Comparison of ENCODE assay signal across 24 cellular contexts in genomic region chr12:52323001-52323400, GRCh38. TPM values are rescaled to one million over a fixed set of nuclear protein-coding genes. Genes with fewer than 3 reads are reported as not detected.
DNase-seq lines count a peak whose midpoint lies in the region; ATAC-seq, FAIRE-seq and TF ChIP-seq lines count a peak whose summit lies in the region.
"Had no signal": no experiment of that assay in that cellular context is flagged by ENCODE, and none has a peak within 500 bp of the region (broad histone marks: within the 10 kb centered on the region; RNA-seq: fewer than 3 reads in every experiment).

No MANE protein-coding gene starts in this region.

- no peak overlapping the region for H3K4me3 ChIP-seq in A549
- no peak overlapping the region for H3K4me3 ChIP-seq in kidney (ENCODE audit: low read length in 2 of 2)
- no peak overlapping the region for H3K4me3 ChIP-seq in osteoblast (ENCODE audit: insufficient read depth, low read length)
- no peak overlapping the region for H3K4me3 ChIP-seq in vagina
- H3K4me3 ChIP-seq: GM12878, GM23248 had no signal

- H3K4me1 ChIP-seq in A549 (peaks cover 19% of the 10 kb centered on the region), kidney (ENCODE audit: control insufficient read depth in 1 of 2, insufficient read depth in 1 of 2, low read depth in 1 of 2, low read length in 2 of 2) (no peaks in the 10 kb centered on the region), osteoblast (ENCODE audit: insufficient read depth, low read length) (peaks cover 3% of the 10 kb centered on the region), vagina (peaks cover 4% of the 10 kb centered on the region)

- no peak overlapping the region for H2AFZ ChIP-seq in osteoblast (ENCODE audit: low read length)
- H2AFZ ChIP-seq: GM23248 had no signal

- peaks cover 41% of the 10 kb centered on the region for H3K27me3 ChIP-seq in osteoblast (ENCODE audit: insufficient read depth, low read length)
- no peaks in the 10 kb centered on the region for H3K27me3 ChIP-seq in vagina

- H3K9me3 ChIP-seq in A549 (no peaks in the 10 kb centered on the region), kidney (ENCODE audit: control insufficient read depth in 1 of 2, low read length in 2 of 2) (no peaks in the 10 kb centered on the region), osteoblast (ENCODE audit: low read depth, low read length) (no peaks in the 10 kb centered on the region), vagina (no peaks in the 10 kb centered on the region)

- H3K27ac ChIP-seq in A549 (peak overlapping the region; percentile 23 to 81; a peak in 5 of 6 replicates), kidney (ENCODE audit: low read depth in 2 of 2, low read length in 2 of 2) (no peak overlapping the region), osteoblast (ENCODE audit: low read depth, low read length) (no peak overlapping the region), vagina (no peak overlapping the region)
- H3K27ac ChIP-seq: 22Rv1, GM23248 had no signal

- no peaks in the 10 kb centered on the region for H4K20me1 ChIP-seq in osteoblast (ENCODE audit: insufficient read depth, low read length)

- TF ChIP-seq CTCF in A549 (IDR thresholded peaks at IDR 0.05): no peak
- no peak for TF ChIP-seq CTCF in kidney (IDR thresholded peaks at IDR 0.05; ENCODE audit: borderline replicate concordance, extremely low read depth, insufficient read depth)
- no peak for TF ChIP-seq CTCF in osteoblast (IDR thresholded peaks at IDR 0.05; ENCODE audit: extremely low read depth, low read depth, low read length)
- TF ChIP-seq CTCF in vagina (IDR thresholded peaks at IDR 0.05): no peak

- 64% methylated on average over 1 of the region's 1 CpG for WGBS in A549 (ENCODE audit: missing lambda C conversion rate)

- no peak for ATAC-seq in A549
- ATAC-seq: GM12878 had no signal

- POLR2A ChIA-PET in A549 (lab: Yijun Ruan, JAX): no interaction called here

- H3K27ac Mint-ChIP-seq in activated T-cell treated with anti-CD3 and anti-CD28 coated beads, Interleukin-2, amount 50 U/mL, for 24 hours: no peak overlapping the region
- H3K27ac Mint-ChIP-seq: CD4-positive, alpha-beta memory T cell had no signal

- no peak overlapping the region for H3K4me3 Mint-ChIP-seq in activated T-cell treated with anti-CD3 and anti-CD28 coated beads, Interleukin-2, amount 50 U/mL, for 24 hours
- H3K4me3 Mint-ChIP-seq: CD4-positive, alpha-beta memory T cell had no signal

- CTCF ChIA-PET in A549 (lab: Yijun Ruan, JAX): interaction anchor here (0.6 to 15.7 kb wide), 8 partner anchors 8 to 562 kb away, joined by 3 to 387 read pairs (median 4); partner anchors contain the start of gene KRT86

- FAIRE-seq in A549 (lab: Jason Lieb, UNC) (no peak), kidney (lab: Jason Lieb, UNC) (no peak)
- FAIRE-seq: A204.1, G401.6, GM12878, GM19239, H1 had no signal

- H3K36me3 ChIP-seq in kidney (ENCODE audit: control insufficient read depth in 1 of 2, insufficient read depth in 2 of 2, low read length in 2 of 2): no peaks in the 10 kb centered on the region
- H3K36me3 ChIP-seq in osteoblast (ENCODE audit: insufficient read depth, low read length): no peaks in the 10 kb centered on the region
- H3K36me3 ChIP-seq in vagina: no peaks in the 10 kb centered on the region

- H3K4me1 Mint-ChIP-seq in activated T-cell treated with anti-CD3 and anti-CD28 coated beads, Interleukin-2, amount 50 U/mL, for 24 hours (ENCODE audit: low read depth): peaks cover 12% of the 10 kb centered on the region

- H3K27me3 Mint-ChIP-seq in activated T-cell treated with anti-CD3 and anti-CD28 coated beads, Interleukin-2, amount 50 U/mL, for 24 hours: peaks cover 43% of the 10 kb centered on the region

- H3K79me2 ChIP-seq in osteoblast (ENCODE audit: insufficient read depth, low read length): no peaks in the 10 kb centered on the region

- no peaks in the 10 kb centered on the region for H3K36me3 Mint-ChIP-seq in activated T-cell treated with anti-CD3 and anti-CD28 coated beads, Interleukin-2, amount 50 U/mL, for 24 hours (ENCODE audit: low read depth)
- H3K36me3 Mint-ChIP-seq: CD4-positive, alpha-beta memory T cell had no signal

- no peak for TF ChIP-seq POLR2A in A549 (IDR thresholded peaks at IDR 0.05; ENCODE audit: low read length)
- no peak for TF ChIP-seq POLR2A in vagina (IDR thresholded peaks at IDR 0.05)

- no peak for TF ChIP-seq EP300 in A549 (IDR thresholded peaks at IDR 0.05)

- no peak for TF ChIP-seq RAD21 in A549 (conservative IDR thresholded peaks at IDR 0.05 in 1 of 2, IDR thresholded peaks at IDR 0.05 in 1 of 2)

- no peak overlapping the region for H3K9ac ChIP-seq in kidney (ENCODE audit: low read length in 2 of 2)
- H3K9ac ChIP-seq: GM23248 had no signal

- intact Hi-C loops in kidney (cut with DNase I): no loop called here
- intact Hi-C loops in vagina (cut with DNase I): no loop called here

- DNase-seq in activated T-cell treated with anti-CD3 and anti-CD28 coated beads, Interleukin-2, amount 50 U/mL, for 24 hours: peak; percentile 3
- no peak for DNase-seq in activated T-cell treated with anti-CD3 and anti-CD28 coated beads for 4 hours
- no peak for DNase-seq in A549 (ENCODE audit: low read depth in 1 of 2, low spot score in 1 of 2)
- DNase-seq in kidney: peak; percentile 32
- DNase-seq in osteoblast (ENCODE audit: insufficient read length, low spot score, missing footprints): peak; percentile 75
- DNase-seq in vagina (ENCODE audit: extremely low spot score in 2 of 2): no peak
- no peak for DNase-seq in cerebellum (ENCODE audit: low spot score)
- DNase-seq in NCI-H2081 (lab: John Stamatoyannopoulos, UW): no peak
- DNase-seq: ACHN; AML-193; C1 segment of cervical spinal cord; Calu3; CD4-positive, alpha-beta memory T cell; DND-41; GM23248; H7; HCEC 1CT had no signal

- no peaks in the 10 kb centered on the region for H3K9me3 Mint-ChIP-seq in activated T-cell treated with anti-CD3 and anti-CD28 coated beads, Interleukin-2, amount 50 U/mL, for 24 hours
- H3K9me3 Mint-ChIP-seq: CD4-positive, alpha-beta memory T cell had no signal

- no peak overlapping the region for H3K4me2 ChIP-seq in A549
- no peak overlapping the region for H3K4me2 ChIP-seq in osteoblast (ENCODE audit: insufficient read depth, low read length)

TF ChIP-seq in A549, 52 proteins besides CTCF, POLR2A, EP300 and RAD21 (continues in another document):
- TF ChIP-seq RARB (CRISPR knock-in tag; IDR thresholded peaks at IDR 0.05): no peak
- TF ChIP-seq HDAC2 (IDR thresholded peaks at IDR 0.05): no peak
- TF ChIP-seq EHMT2 (IDR thresholded peaks at IDR 0.05; ENCODE audit: low read depth): no peak
- no peak for TF ChIP-seq NFE2L2 (conservative IDR thresholded peaks at IDR 0.05; ENCODE audit: low read length)
- TF ChIP-seq CBX2 (IDR thresholded peaks at IDR 0.05; ENCODE audit: borderline replicate concordance, low read depth): no peak
- TF ChIP-seq SMC3 (IDR thresholded peaks at IDR 0.05): no peak
- no peak for TF ChIP-seq MAZ (IDR thresholded peaks at IDR 0.05; ENCODE audit: borderline replicate concordance, low read depth, low read length)
- TF ChIP-seq MAFK (IDR thresholded peaks at IDR 0.05; ENCODE audit: partially characterized antibody): no peak
- no peak for TF ChIP-seq CHD4 (IDR thresholded peaks at IDR 0.05; ENCODE audit: borderline replicate concordance)
- TF ChIP-seq RFX5 (IDR thresholded peaks at IDR 0.05): no peak
- TF ChIP-seq HES2 (IDR thresholded peaks at IDR 0.05): no peak
- TF ChIP-seq TP53 (CRISPR knock-in tag; IDR thresholded peaks at IDR 0.05): no peak
- TF ChIP-seq JUN (IDR thresholded peaks at IDR 0.05): no peak

RNA-seq across cellular contexts. Expression of gene KRT83, which starts 1.8 kb away (rescaled TPM):
- 11.6 and 20.4 TPM in 2 replicates for polyA plus RNA-seq in A549 (2011; rRNA removed)
- polyA plus RNA-seq in A549 (2012; cell fraction: cytosol; rRNA removed): 2.3 TPM in 2 replicates
- 1.4 and 1.8 TPM in 2 replicates for polyA plus RNA-seq in A549 (2012; cell fraction: nucleus; rRNA removed)
- 43.3 to 52.1 TPM (median 44.8 TPM) in 3 replicates for polyA plus RNA-seq in A549 (2017; fragmentation: RNase III; extraction: RNeasy Plus Mini Kit Qiagen cat#74134 plus additional on column Dnase treatment)
- polyA minus RNA-seq in A549 (2011; rRNA and poly(A)+ RNA removed): 3.5 and 4.8 TPM in 2 replicates
- total RNA-seq in kidney: not detected
- not detected for polyA plus RNA-seq in kidney (ENCODE audit: insufficient read depth, low read depth, low replicate concordance)
- total RNA-seq in osteoblast: not detected in 2 replicates
- total RNA-seq in vagina: not detected
- not detected for total RNA-seq in cerebellum
- total RNA-seq: Calu3; CD4-positive, alpha-beta memory T cell; GM12878; GM23248; H1 had no signal
- polyA plus RNA-seq: CD4-positive, alpha-beta memory T cell; GM12878; GM23248; H1 had no signal

RNA-seq across cellular contexts. Expression of gene KRT81, which starts 31.7 kb away (rescaled TPM):
- 1,799 and 1,935 TPM in 2 replicates for polyA plus RNA-seq in A549 (2011; rRNA removed)
- polyA plus RNA-seq in A549 (2012; cell fraction: cytosol; rRNA removed): 4,307 and 4,853 TPM in 2 replicates
- 4,173 and 4,472 TPM in 2 replicates for polyA plus RNA-seq in A549 (2012; cell fraction: nucleus; rRNA removed)
- 3,419 to 3,643 TPM (median 3,445 TPM) in 3 replicates for polyA plus RNA-seq in A549 (2017; fragmentation: RNase III; extraction: RNeasy Plus Mini Kit Qiagen cat#74134 plus additional on column Dnase treatment)
- polyA minus RNA-seq in A549 (2011; rRNA and poly(A)+ RNA removed): 632 and 835 TPM in 2 replicates
- not detected for total RNA-seq in kidney
- not detected for polyA plus RNA-seq in kidney (ENCODE audit: insufficient read depth, low read depth, low replicate concordance)
- total RNA-seq in osteoblast: 0.29 TPM in 1 of 2 replicates, not detected in the other
- total RNA-seq in vagina: not detected
- not detected for total RNA-seq in cerebellum
- total RNA-seq: CD4-positive, alpha-beta memory T cell; H1; H7 had no signal
- polyA plus RNA-seq: CD4-positive, alpha-beta memory T cell; H1 had no signal

RNA-seq across cellular contexts. Expression of gene KRT85, which starts 44.3 kb away (rescaled TPM):
- polyA plus RNA-seq in A549 (2011; rRNA removed) (0.07 TPM in 1 of 2 replicates, not detected in the other), A549 (2017; fragmentation: RNase III; extraction: RNeasy Plus Mini Kit Qiagen cat#74134 plus additional on column Dnase treatment) (2.9 to 4.8 TPM (median 3.7 TPM) in 3 replicates), kidney (ENCODE audit: insufficient read depth, low read depth, low replicate concordance) (0.58 TPM)
- 0.04 and 0.09 TPM in 2 replicates for polyA plus RNA-seq in A549 (2012; cell fraction: cytosol; rRNA removed)
- polyA plus RNA-seq in A549 (2012; cell fraction: nucleus; rRNA removed): 0.04 TPM in 2 replicates
- not detected in 2 replicates for polyA minus RNA-seq in A549 (2011; rRNA and poly(A)+ RNA removed)
- total RNA-seq in kidney (not detected), osteoblast (not detected in 2 replicates), vagina (not detected), cerebellum (not detected)
- total RNA-seq: Calu3; CD4-positive, alpha-beta memory T cell; GM23248; H1; H7 had no signal
- polyA plus RNA-seq: BJ; CD4-positive, alpha-beta memory T cell; GM23248; H1 had no signal

RNA-seq across cellular contexts. Expression of gene KRT86, which starts 48.6 kb away (rescaled TPM):
- polyA plus RNA-seq in A549 (2011; rRNA removed) (23.5 and 43.0 TPM in 2 replicates), A549 (2017; fragmentation: RNase III; extraction: RNeasy Plus Mini Kit Qiagen cat#74134 plus additional on column Dnase treatment) (331 to 441 TPM (median 378 TPM) in 3 replicates), kidney (ENCODE audit: insufficient read depth, low read depth, low replicate concordance) (not detected)
- 10.6 and 13.1 TPM in 2 replicates for polyA plus RNA-seq in A549 (2012; cell fraction: cytosol; rRNA removed)
- polyA plus RNA-seq in A549 (2012; cell fraction: nucleus; rRNA removed): 73.1 and 148 TPM in 2 replicates
- 4.4 and 5.3 TPM in 2 replicates for polyA minus RNA-seq in A549 (2011; rRNA and poly(A)+ RNA removed)
- total RNA-seq in kidney (1.3 TPM), osteoblast (under 0.01 and 0.36 TPM in 2 replicates), vagina (not detected), cerebellum (not detected)
- total RNA-seq: CD4-positive, alpha-beta memory T cell; H1; H7 had no signal
- polyA plus RNA-seq: CD4-positive, alpha-beta memory T cell had no signal

Comparison
In these comparisons a context has a peak if more than half of its experiments do, and no peak if none do; other contexts are left out.
1. DNase-seq: peak in activated T-cell treated with anti-CD3 and anti-CD28 coated beads, Interleukin-2, amount 50 U/mL, for 24 hours (single experiment), kidney (single experiment) and osteoblast (single experiment); none in activated T-cell treated with anti-CD3 and anti-CD28 coated beads for 4 hours (single experiment), A549 (0 of 2), vagina (0 of 2), cerebellum (single experiment) and NCI-H2081 (0 of 2).
2. H3K27ac ChIP-seq: peak in A549 (2 of 2); none in kidney (0 of 2), osteoblast (single experiment) and vagina (single experiment).